ENCODE assay signal across 9 cellular contexts in genomic region chr5:60360355-60360754, GRCh38.
"Had no signal": no experiment of that assay in that cellular context is flagged by ENCODE, and none has a peak within 500 bp of the region (broad histone marks: within the 10 kb centered on the region; RNA-seq: fewer than 3 reads in every experiment).

No MANE protein-coding gene starts in this region.

- H3K4me2 ChIP-seq: GM23338 had no signal

- H3K27ac Mint-ChIP-seq: GM23338, H9 had no signal

- FAIRE-seq: H1, H54, HTR-8/SVneo, K562 had no signal

- H3K4me3 ChIP-seq: GM23338, K562 had no signal

- H3K9me3 Mint-ChIP-seq: GM23338, H9 had no signal

- H3K4me3 Mint-ChIP-seq: GM23338, H9 had no signal

- ATAC-seq: GM23338, K562 had no signal

- DNase-seq: H9, HCEC 1CT, IMR-90, KG1 had no signal

- H2AFZ ChIP-seq: GM23338 had no signal
